ENCODE assay signal across 1 cellular context in genomic region chr2:223944166-223944703, GRCh38.
A peak's percentile ranks its signal among the peaks of the same experiment; 100 is the strongest.
TF ChIP-seq lines count a peak whose summit lies in the region.

No MANE protein-coding gene starts in this region.

TF ChIP-seq in HepG2, 621 proteins besides CTCF, POLR2A, EP300 and RAD21 (continued from another document and continues in another):
- TF ChIP-seq, protein P1, sequence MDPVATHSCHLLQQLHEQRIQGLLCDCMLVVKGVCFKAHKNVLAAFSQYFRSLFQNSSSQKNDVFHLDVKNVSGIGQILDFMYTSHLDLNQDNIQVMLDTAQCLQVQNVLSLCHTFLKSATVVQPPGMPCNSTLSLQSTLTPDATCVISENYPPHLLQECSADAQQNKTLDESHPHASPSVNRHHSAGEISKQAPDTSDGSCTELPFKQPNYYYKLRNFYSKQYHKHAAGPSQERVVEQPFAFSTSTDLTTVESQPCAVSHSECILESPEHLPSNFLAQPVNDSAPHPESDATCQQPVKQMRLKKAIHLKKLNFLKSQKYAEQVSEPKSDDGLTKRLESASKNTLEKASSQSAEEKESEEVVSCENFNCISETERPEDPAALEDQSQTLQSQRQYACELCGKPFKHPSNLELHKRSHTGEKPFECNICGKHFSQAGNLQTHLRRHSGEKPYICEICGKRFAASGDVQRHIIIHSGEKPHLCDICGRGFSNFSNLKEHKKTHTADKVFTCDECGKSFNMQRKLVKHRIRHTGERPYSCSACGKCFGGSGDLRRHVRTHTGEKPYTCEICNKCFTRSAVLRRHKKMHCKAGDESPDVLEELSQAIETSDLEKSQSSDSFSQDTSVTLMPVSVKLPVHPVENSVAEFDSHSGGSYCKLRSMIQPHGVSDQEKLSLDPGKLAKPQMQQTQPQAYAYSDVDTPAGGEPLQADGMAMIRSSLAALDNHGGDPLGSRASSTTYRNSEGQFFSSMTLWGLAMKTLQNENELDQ (CRISPR knock-in tag; IDR thresholded peaks at IDR 0.05; ENCODE audit: borderline replicate concordance): no peak
- TF ChIP-seq HNF4A (CRISPR knock-in tag; IDR thresholded peaks at IDR 0.05): no peak
- TF ChIP-seq ZHX1 (CRISPR knock-in tag; IDR thresholded peaks at IDR 0.05; ENCODE audit: low read depth): peak; percentile 43; the same call in 1 of the 2 replicates
- no peak for TF ChIP-seq MLLT10 (CRISPR knock-in tag; IDR thresholded peaks at IDR 0.05)
- TF ChIP-seq, protein P2, sequence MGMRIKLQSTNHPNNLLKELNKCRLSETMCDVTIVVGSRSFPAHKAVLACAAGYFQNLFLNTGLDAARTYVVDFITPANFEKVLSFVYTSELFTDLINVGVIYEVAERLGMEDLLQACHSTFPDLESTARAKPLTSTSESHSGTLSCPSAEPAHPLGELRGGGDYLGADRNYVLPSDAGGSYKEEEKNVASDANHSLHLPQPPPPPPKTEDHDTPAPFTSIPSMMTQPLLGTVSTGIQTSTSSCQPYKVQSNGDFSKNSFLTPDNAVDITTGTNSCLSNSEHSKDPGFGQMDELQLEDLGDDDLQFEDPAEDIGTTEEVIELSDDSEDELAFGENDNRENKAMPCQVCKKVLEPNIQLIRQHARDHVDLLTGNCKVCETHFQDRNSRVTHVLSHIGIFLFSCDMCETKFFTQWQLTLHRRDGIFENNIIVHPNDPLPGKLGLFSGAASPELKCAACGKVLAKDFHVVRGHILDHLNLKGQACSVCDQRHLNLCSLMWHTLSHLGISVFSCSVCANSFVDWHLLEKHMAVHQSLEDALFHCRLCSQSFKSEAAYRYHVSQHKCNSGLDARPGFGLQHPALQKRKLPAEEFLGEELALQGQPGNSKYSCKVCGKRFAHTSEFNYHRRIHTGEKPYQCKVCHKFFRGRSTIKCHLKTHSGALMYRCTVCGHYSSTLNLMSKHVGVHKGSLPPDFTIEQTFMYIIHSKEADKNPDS (CRISPR knock-in tag; IDR thresholded peaks at IDR 0.05): no peak
- 0 out of 2 replicates have a peak, but pooled peaks have one; percentile 3 for TF ChIP-seq RARA (CRISPR knock-in tag; IDR thresholded peaks at IDR 0.05)
- no peak for TF ChIP-seq ZNF510 (CRISPR knock-in tag; IDR thresholded peaks at IDR 0.05; ENCODE audit: low read depth)
- TF ChIP-seq ZNF75D (CRISPR knock-in tag; IDR thresholded peaks at IDR 0.05; ENCODE audit: borderline replicate concordance): no peak
- TF ChIP-seq FOXM1 (CRISPR knock-in tag; IDR thresholded peaks at IDR 0.05): no peak
- no peak for TF ChIP-seq ZNF33B (CRISPR knock-in tag; IDR thresholded peaks at IDR 0.05)
- TF ChIP-seq, protein P3, sequence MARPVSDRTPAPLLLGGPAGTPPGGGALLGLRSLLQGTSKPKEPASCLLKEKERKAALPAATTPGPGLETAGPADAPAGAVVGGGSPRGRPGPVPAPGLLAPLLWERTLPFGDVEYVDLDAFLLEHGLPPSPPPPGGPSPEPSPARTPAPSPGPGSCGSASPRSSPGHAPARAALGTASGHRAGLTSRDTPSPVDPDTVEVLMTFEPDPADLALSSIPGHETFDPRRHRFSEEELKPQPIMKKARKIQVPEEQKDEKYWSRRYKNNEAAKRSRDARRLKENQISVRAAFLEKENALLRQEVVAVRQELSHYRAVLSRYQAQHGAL (CRISPR knock-in tag; IDR thresholded peaks at IDR 0.05; ENCODE audit: not compliant biosample characterization): no peak
- 0 out of 2 replicates have a peak, but pooled peaks have one; percentile 56 for TF ChIP-seq MAZ (IDR thresholded peaks at IDR 0.05; ENCODE audit: borderline replicate concordance, low read depth, low read length)
- no peak for TF ChIP-seq MAZ (CRISPR knock-in tag; IDR thresholded peaks at IDR 0.05; ENCODE audit: low read depth)
- TF ChIP-seq ZNF136 (CRISPR knock-in tag; IDR thresholded peaks at IDR 0.05; ENCODE audit: low read depth): no peak
- TF ChIP-seq ZNF251 (CRISPR knock-in tag; IDR thresholded peaks at IDR 0.05): no peak
- peak; percentile 68 for TF ChIP-seq ZMYM4 (CRISPR knock-in tag; IDR thresholded peaks at IDR 0.05)
- peak; percentile 45; the same call in 1 of the 2 replicates for TF ChIP-seq KDM2A (CRISPR knock-in tag; IDR thresholded peaks at IDR 0.05; ENCODE audit: borderline replicate concordance, low read depth)
- TF ChIP-seq ZFP36L1 (CRISPR knock-in tag; IDR thresholded peaks at IDR 0.05): peak; percentile 80; the same call in 1 of the 2 replicates
- no peak for TF ChIP-seq HOXA5 (CRISPR knock-in tag; IDR thresholded peaks at IDR 0.05)
- 0 out of 2 replicates have a peak, but pooled peaks have one; percentile 9 for TF ChIP-seq ELF3 (CRISPR knock-in tag; IDR thresholded peaks at IDR 0.05)
- TF ChIP-seq AGO2 (optimal IDR thresholded peaks at IDR 0.05; ENCODE audit: low read depth, low read length): peak; percentile 73
- TF ChIP-seq SRSF9 (IDR thresholded peaks at IDR 0.05; ENCODE audit: borderline replicate concordance, insufficient read depth, low read depth, low read length, poor library complexity, severe bottlenecking): no peak
- no peak for TF ChIP-seq ZNF281 (CRISPR knock-in tag; IDR thresholded peaks at IDR 0.05; ENCODE audit: borderline replicate concordance)
- no peak for TF ChIP-seq HNRNPUL1 (IDR thresholded peaks at IDR 0.05; ENCODE audit: low read depth, low read length)
- TF ChIP-seq, protein P4, sequence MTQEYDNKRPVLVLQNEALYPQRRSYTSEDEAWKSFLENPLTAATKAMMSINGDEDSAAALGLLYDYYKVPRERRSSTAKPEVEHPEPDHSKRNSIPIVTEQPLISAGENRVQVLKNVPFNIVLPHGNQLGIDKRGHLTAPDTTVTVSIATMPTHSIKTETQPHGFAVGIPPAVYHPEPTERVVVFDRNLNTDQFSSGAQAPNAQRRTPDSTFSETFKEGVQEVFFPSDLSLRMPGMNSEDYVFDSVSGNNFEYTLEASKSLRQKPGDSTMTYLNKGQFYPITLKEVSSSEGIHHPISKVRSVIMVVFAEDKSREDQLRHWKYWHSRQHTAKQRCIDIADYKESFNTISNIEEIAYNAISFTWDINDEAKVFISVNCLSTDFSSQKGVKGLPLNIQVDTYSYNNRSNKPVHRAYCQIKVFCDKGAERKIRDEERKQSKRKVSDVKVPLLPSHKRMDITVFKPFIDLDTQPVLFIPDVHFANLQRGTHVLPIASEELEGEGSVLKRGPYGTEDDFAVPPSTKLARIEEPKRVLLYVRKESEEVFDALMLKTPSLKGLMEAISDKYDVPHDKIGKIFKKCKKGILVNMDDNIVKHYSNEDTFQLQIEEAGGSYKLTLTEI (CRISPR knock-in tag; conservative IDR thresholded peaks at IDR 0.05): no peak
- peak; percentile 91; the same call in 1 of the 2 replicates for TF ChIP-seq ZNF552 (CRISPR knock-in tag; IDR thresholded peaks at IDR 0.05; ENCODE audit: borderline replicate concordance)
- TF ChIP-seq ZNF382 (CRISPR knock-in tag; IDR thresholded peaks at IDR 0.05; ENCODE audit: borderline replicate concordance): no peak
- no peak for TF ChIP-seq ZNF484 (CRISPR knock-in tag; IDR thresholded peaks at IDR 0.05; ENCODE audit: borderline replicate concordance, low read depth)
- no peak for TF ChIP-seq ZNF570 (CRISPR knock-in tag; IDR thresholded peaks at IDR 0.05; ENCODE audit: borderline replicate concordance)
- TF ChIP-seq TSC22D2 (CRISPR knock-in tag; IDR thresholded peaks at IDR 0.05; ENCODE audit: borderline replicate concordance): peak; percentile 86; the same call in 1 of the 2 replicates
- no peak for TF ChIP-seq ZNF432 (CRISPR knock-in tag; IDR thresholded peaks at IDR 0.05; ENCODE audit: borderline replicate concordance)
- TF ChIP-seq CHCHD3 (CRISPR knock-in tag; IDR thresholded peaks at IDR 0.05): 0 out of 2 replicates have a peak, but pooled peaks have one; percentile 83
- TF ChIP-seq POLR2G (IDR thresholded peaks at IDR 0.05; ENCODE audit: low read depth, low read length): peak; percentile 64; the same call in 1 of the 2 replicates
- no peak for TF ChIP-seq ZBTB20 (CRISPR knock-in tag; IDR thresholded peaks at IDR 0.05; ENCODE audit: borderline replicate concordance, low read depth)
- TF ChIP-seq ZNF644 (CRISPR knock-in tag; IDR thresholded peaks at IDR 0.05; ENCODE audit: low read depth): no peak
- no peak for TF ChIP-seq ZSCAN29 (CRISPR knock-in tag; conservative IDR thresholded peaks at IDR 0.05)
- no peak for TF ChIP-seq PAX8 (CRISPR knock-in tag; IDR thresholded peaks at IDR 0.05; ENCODE audit: borderline replicate concordance)
- TF ChIP-seq NR2F2 (IDR thresholded peaks at IDR 0.05; ENCODE audit: borderline replicate concordance, low read depth): no peak
- TF ChIP-seq, protein P5, sequence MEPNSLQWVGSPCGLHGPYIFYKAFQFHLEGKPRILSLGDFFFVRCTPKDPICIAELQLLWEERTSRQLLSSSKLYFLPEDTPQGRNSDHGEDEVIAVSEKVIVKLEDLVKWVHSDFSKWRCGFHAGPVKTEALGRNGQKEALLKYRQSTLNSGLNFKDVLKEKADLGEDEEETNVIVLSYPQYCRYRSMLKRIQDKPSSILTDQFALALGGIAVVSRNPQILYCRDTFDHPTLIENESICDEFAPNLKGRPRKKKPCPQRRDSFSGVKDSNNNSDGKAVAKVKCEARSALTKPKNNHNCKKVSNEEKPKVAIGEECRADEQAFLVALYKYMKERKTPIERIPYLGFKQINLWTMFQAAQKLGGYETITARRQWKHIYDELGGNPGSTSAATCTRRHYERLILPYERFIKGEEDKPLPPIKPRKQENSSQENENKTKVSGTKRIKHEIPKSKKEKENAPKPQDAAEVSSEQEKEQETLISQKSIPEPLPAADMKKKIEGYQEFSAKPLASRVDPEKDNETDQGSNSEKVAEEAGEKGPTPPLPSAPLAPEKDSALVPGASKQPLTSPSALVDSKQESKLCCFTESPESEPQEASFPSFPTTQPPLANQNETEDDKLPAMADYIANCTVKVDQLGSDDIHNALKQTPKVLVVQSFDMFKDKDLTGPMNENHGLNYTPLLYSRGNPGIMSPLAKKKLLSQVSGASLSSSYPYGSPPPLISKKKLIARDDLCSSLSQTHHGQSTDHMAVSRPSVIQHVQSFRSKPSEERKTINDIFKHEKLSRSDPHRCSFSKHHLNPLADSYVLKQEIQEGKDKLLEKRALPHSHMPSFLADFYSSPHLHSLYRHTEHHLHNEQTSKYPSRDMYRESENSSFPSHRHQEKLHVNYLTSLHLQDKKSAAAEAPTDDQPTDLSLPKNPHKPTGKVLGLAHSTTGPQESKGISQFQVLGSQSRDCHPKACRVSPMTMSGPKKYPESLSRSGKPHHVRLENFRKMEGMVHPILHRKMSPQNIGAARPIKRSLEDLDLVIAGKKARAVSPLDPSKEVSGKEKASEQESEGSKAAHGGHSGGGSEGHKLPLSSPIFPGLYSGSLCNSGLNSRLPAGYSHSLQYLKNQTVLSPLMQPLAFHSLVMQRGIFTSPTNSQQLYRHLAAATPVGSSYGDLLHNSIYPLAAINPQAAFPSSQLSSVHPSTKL (CRISPR knock-in tag; IDR thresholded peaks at IDR 0.05): 0 out of 2 replicates have a peak, but pooled peaks have one; percentile 30
- TF ChIP-seq ELF4 (CRISPR knock-in tag; IDR thresholded peaks at IDR 0.05; ENCODE audit: borderline replicate concordance): no peak
- no peak for TF ChIP-seq ZNF530 (CRISPR knock-in tag; IDR thresholded peaks at IDR 0.05; ENCODE audit: low read depth)
- TF ChIP-seq RBAK (CRISPR knock-in tag; IDR thresholded peaks at IDR 0.05): 0 out of 2 replicates have a peak, but pooled peaks have one; percentile 25
- peak; percentile 49 for TF ChIP-seq ZNF816 (CRISPR knock-in tag; IDR thresholded peaks at IDR 0.05; ENCODE audit: borderline replicate concordance)
- TF ChIP-seq, protein P6, sequence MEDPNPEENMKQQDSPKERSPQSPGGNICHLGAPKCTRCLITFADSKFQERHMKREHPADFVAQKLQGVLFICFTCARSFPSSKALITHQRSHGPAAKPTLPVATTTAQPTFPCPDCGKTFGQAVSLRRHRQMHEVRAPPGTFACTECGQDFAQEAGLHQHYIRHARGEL (CRISPR knock-in tag; IDR thresholded peaks at IDR 0.05): 0 out of 2 replicates have a peak, but pooled peaks have one; percentile 73
- no peak; the same call in 1 of the 2 replicates for TF ChIP-seq ZNF784 (CRISPR knock-in tag; IDR thresholded peaks at IDR 0.05; ENCODE audit: borderline replicate concordance)
- no peak for TF ChIP-seq NR3C1 (CRISPR knock-in tag; IDR thresholded peaks at IDR 0.05)
- no peak for TF ChIP-seq ZC3H4 (CRISPR knock-in tag; IDR thresholded peaks at IDR 0.05; ENCODE audit: borderline replicate concordance)
- no peak for TF ChIP-seq ARNT2 (CRISPR knock-in tag; IDR thresholded peaks at IDR 0.05; ENCODE audit: low read depth)
